17 cellular contexts compared by ENCODE assay signal in the genomic region with DNA sequence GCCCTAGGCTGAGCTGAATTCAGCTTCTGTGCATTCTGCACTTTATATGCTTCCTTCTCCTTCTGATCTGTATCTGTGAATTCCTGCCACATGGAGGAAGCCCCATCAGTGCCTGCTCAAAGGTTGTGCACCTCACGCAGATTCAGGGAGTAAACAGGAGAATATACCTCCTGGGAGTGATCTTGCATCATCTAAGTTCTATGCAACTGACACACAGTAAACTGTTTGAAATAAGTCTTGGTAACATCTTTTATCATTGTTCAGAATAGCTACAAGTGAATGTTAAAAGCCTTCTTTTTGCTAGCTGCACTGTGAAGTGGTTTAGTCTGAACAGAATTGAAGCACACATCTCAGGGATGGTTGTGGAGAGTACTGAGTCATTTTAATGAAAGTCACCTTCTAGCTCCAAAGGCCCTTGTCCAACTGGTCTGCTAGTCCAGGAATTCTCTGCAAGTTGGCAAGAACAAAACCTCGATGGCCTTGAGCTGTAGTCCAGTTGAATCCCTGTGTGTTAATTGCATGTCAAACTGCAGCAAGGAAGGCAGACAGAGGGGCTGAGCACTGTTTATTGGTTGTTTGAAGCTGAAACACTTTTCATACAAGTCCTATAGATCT.
"Had no signal": no experiment of that assay in that cellular context is flagged by ENCODE, and none has a peak within 500 bp of the region (broad histone marks: within the 10 kb centered on the region; RNA-seq: fewer than 3 reads in every experiment).

No MANE protein-coding gene starts in this region.

- H3K36me3 ChIP-seq: cardiac muscle cell, gastroesophageal sphincter, neutrophil, prostate gland, suprapubic skin, upper lobe of left lung had no signal

- H3K4me1 Mint-ChIP-seq: activated naive CD8-positive, alpha-beta T cell treated with anti-CD3 and anti-CD28 coated beads for 36 hours had no signal

- H3K4me3 Mint-ChIP-seq: activated naive CD8-positive, alpha-beta T cell treated with anti-CD3 and anti-CD28 coated beads for 36 hours; activated T-cell treated with anti-CD3 and anti-CD28 coated beads, Interleukin-2, amount 50 U/mL, for 4 hours; mesothelial cell of epicardium; T-helper 2 cell treated with Interferon-gamma antibody and Interleukin-4, amounts not matched to agents 5 μg/mL and 100 μg/mL, for 36 hours had no signal

- H3K4me1 ChIP-seq: gastroesophageal sphincter, prostate gland, suprapubic skin had no signal

- ATAC-seq: activated T-cell treated with anti-CD3 and anti-CD28 coated beads, Interleukin-2, amount 50 U/mL, for 4 hours; gastroesophageal sphincter; stimulated activated naive CD8-positive, alpha-beta T cell treated with anti-CD3 and anti-CD28 coated beads, Interleukin-15, Interleukin-2, amounts not matched to agents 100 U/mL and 50 U/mL, for 24 hours had no signal

- H3K27ac Mint-ChIP-seq: activated naive CD8-positive, alpha-beta T cell treated with anti-CD3 and anti-CD28 coated beads for 36 hours; mesothelial cell of epicardium; T-helper 2 cell treated with Interferon-gamma antibody and Interleukin-4, amounts not matched to agents 5 μg/mL and 100 μg/mL, for 36 hours had no signal

- H3K4me3 ChIP-seq: cardiac muscle cell, gastroesophageal sphincter, prostate gland, suprapubic skin, upper lobe of left lung had no signal

- H3K9me3 ChIP-seq: gastroesophageal sphincter, neutrophil, prostate gland, suprapubic skin, upper lobe of left lung had no signal

- H3K27me3 ChIP-seq: cardiac muscle cell, gastroesophageal sphincter, neutrophil, upper lobe of left lung had no signal

- H3K36me3 Mint-ChIP-seq: activated naive CD8-positive, alpha-beta T cell treated with anti-CD3 and anti-CD28 coated beads for 36 hours; mesothelial cell of epicardium had no signal

- H3K9me3 Mint-ChIP-seq: T-helper 2 cell treated with Interferon-gamma antibody and Interleukin-4, amounts not matched to agents 5 μg/mL and 100 μg/mL, for 36 hours had no signal

- H3K27ac ChIP-seq: cardiac muscle cell, gastroesophageal sphincter, neutrophil, prostate gland, suprapubic skin, upper lobe of left lung had no signal

- DNase-seq: activated CD4-positive, alpha-beta T cell treated with anti-CD3 and anti-CD28 coated beads, Interleukin-2, amount 50 U/mL, for 48 hours; activated CD4-positive, CD25-positive, alpha-beta regulatory T cell treated with anti-CD3 and anti-CD28 coated beads, Interleukin-2, amount 50 U/mL, for 72 hours; activated gamma-delta T cell treated with Interleukin-2 at 50 U/mL for 16 hours; activated naive CD8-positive, alpha-beta T cell treated with anti-CD3 and anti-CD28 coated beads for 36 hours; activated T-cell treated with anti-CD3 and anti-CD28 coated beads, Interleukin-2, amount 50 U/mL, for 4 hours; aorta; stimulated activated CD4-positive, alpha-beta T cell treated with anti-CD3 and anti-CD28 coated beads, Interleukin-2, amount 100 ng/mL, for 48 hours; stimulated activated CD8-positive, alpha-beta memory T cell treated with anti-CD3 and anti-CD28 coated beads, Interleukin-4, amount 100 ng/mL, for 48 hours; stimulated activated naive CD8-positive, alpha-beta T cell treated with anti-CD3 and anti-CD28 coated beads, Interleukin-15, Interleukin-2, amounts not matched to agents 100 U/mL and 50 U/mL, for 24 hours; upper lobe of left lung had no signal
